Comparison of ENCODE assay signal across 11 cellular contexts in genomic region chr6:129895692-129896091, GRCh38.
DNase-seq lines count a peak whose midpoint lies in the region; ATAC-seq and FAIRE-seq lines count a peak whose summit lies in the region.
"Had no signal": no experiment of that assay in that cellular context is flagged by ENCODE, and none has a peak within 500 bp of the region (broad histone marks: within the 10 kb centered on the region; RNA-seq: fewer than 3 reads in every experiment).

No MANE protein-coding gene starts in this region.

- no peaks in the 10 kb centered on the region for H3K9me3 ChIP-seq in effector memory CD4-positive, alpha-beta T cell (ENCODE audit: control insufficient read depth, low read length)
- H3K9me3 ChIP-seq: esophagus muscularis mucosa had no signal

- no peaks in the 10 kb centered on the region for H3K36me3 ChIP-seq in effector memory CD4-positive, alpha-beta T cell (ENCODE audit: control insufficient read depth, insufficient read depth, low read length)
- H3K36me3 ChIP-seq: esophagus muscularis mucosa had no signal

- H3K4me3 ChIP-seq in effector memory CD4-positive, alpha-beta T cell (ENCODE audit: insufficient read depth, low read depth, low read length, poor library complexity, severe bottlenecking) = no peak overlapping the region
- H3K4me3 ChIP-seq: esophagus muscularis mucosa had no signal

- no peaks in the 10 kb centered on the region for H3K4me1 ChIP-seq in effector memory CD4-positive, alpha-beta T cell (ENCODE audit: control insufficient read depth, insufficient read depth, low read length, poor library complexity, severe bottlenecking)
- H3K4me1 ChIP-seq: esophagus muscularis mucosa had no signal

- FAIRE-seq in endometrium (lab: Jason Lieb, UNC) = peak; percentile 26

- DNase-seq in EH (ENCODE audit: low read depth) (peak; percentile 21), NCI-H226 (no peak)
- no peak for DNase-seq in effector memory CD4-positive, alpha-beta T cell
- DNase-seq: activated CD4-positive, CD25-positive, alpha-beta regulatory T cell; DND-41 had no signal

- peak; percentile 75 for ATAC-seq in GM21529 (IDR thresholded peaks at IDR 0.05; ENCODE audit: unreplicated experiment)
- ATAC-seq in HG03442 (IDR thresholded peaks at IDR 0.05; ENCODE audit: unreplicated experiment) = peak; percentile 79
- ATAC-seq in GM18907 (IDR thresholded peaks at IDR 0.05; ENCODE audit: unreplicated experiment) = no peak
- no peak for ATAC-seq in GM18867 (IDR thresholded peaks at IDR 0.05; ENCODE audit: unreplicated experiment)

- H3K27ac ChIP-seq in effector memory CD4-positive, alpha-beta T cell (ENCODE audit: insufficient read depth, low read length, poor library complexity, severe bottlenecking) = no peak overlapping the region
- H3K27ac ChIP-seq: esophagus muscularis mucosa had no signal

- no peaks in the 10 kb centered on the region for H3K27me3 ChIP-seq in effector memory CD4-positive, alpha-beta T cell (replicated peaks; ENCODE audit: control insufficient read depth, insufficient read depth, low read length, poor library complexity, severe bottlenecking)
- H3K27me3 ChIP-seq: esophagus muscularis mucosa had no signal

Comparison
In these comparisons a context has a peak if more than half of its experiments do, and no peak if none do; other contexts are left out.
1. ATAC-seq: peak in GM21529 (single experiment) and HG03442 (single experiment); none in GM18907 (single experiment) and GM18867 (single experiment).